8 cellular contexts compared by ENCODE assay signal in the genomic region with DNA sequence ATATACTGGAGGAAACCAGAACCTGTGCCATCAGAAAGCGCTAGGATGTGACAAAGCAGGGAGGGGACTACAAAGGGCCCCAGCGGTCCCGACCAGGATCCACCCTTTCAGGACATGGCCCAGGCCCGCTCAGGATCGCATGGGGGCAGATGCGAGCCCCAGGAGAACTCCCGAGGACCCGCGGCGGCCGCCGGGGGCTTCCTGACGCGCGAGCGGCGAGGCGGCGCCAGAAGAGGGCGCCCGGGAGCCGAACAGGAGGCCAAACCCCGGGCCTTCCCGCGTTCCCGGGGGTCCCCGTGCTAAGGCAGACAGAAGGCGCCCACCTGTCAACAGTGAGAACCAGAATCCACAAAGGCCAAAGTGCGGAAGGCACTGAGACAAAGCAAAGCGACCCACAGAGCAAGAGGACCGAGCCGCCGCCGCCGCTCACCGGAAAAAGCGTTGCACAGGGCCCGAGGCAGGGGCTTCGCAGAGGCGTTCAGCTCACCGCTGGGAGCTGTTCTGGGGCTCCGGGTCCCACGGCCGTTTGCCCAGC. TPM values are rescaled to one million over a fixed set of nuclear protein-coding genes. Genes with fewer than 3 reads are reported as not detected.
A peak's percentile ranks its signal among the peaks of the same experiment; 100 is the strongest.
DNase-seq lines count a peak whose midpoint lies in the region; ATAC-seq and TF ChIP-seq lines count a peak whose summit lies in the region.

No MANE protein-coding gene starts in this region.

- DNase-seq in AG04450 (ENCODE audit: low read depth, low spot score) (no peak), GM19238 (ENCODE audit: insufficient read length, low spot score) (peak; percentile 48), NCI-H69 (lab: John Stamatoyannopoulos, UW) (peak; percentile 74), epithelial cell of proximal tubule (ENCODE audit: low read depth) (no peak), natural killer cell (peak; percentile 70)
- peak; percentile 10 for DNase-seq in activated CD8-positive, alpha-beta memory T cell treated with anti-CD3 and anti-CD28 coated beads, Interleukin-2, amount 50 U/mL, for 24 hours (ENCODE audit: extremely low read depth)
- peak; percentile 67 to 84 for DNase-seq in stimulated activated effector memory CD8-positive, alpha-beta T cell treated with anti-CD3 and anti-CD28 coated beads, Interleukin-12 subunit alpha, Interleukin-12 subunit beta, amount 100 ng/mL, for 72 hours (ENCODE audit: low spot score in 2 of 2)

- H3K4me3 ChIP-seq in AG04450 (ENCODE audit: low read depth, low read length): peak overlapping the region; percentile 43
- peak overlapping the region; percentile 39 for H3K4me3 ChIP-seq in epithelial cell of proximal tubule (ENCODE audit: low read depth, low read length)

- H3K9me3 ChIP-seq in AG04450 (ENCODE audit: control insufficient read depth, insufficient read depth, low read length): no peaks in the 10 kb centered on the region

- no peak overlapping the region for H3K27ac ChIP-seq in AG04450 (ENCODE audit: low read depth, low read length)

- TF ChIP-seq CTCF in AG04450 (IDR thresholded peaks at IDR 0.05; ENCODE audit: low read depth, low read length) (peak; percentile 63), epithelial cell of proximal tubule (conservative IDR thresholded peaks at IDR 0.05; ENCODE audit: low read depth, low read length) (peak; percentile 59), natural killer cell (IDR thresholded peaks at IDR 0.05) (peak; percentile 69)

- H3K27me3 Mint-ChIP-seq in natural killer cell (ENCODE audit: low read depth in 2 of 2): no peaks in the 10 kb centered on the region

- POLR2A ChIA-PET in AG04450 (lab: Yijun Ruan, JAX): no interaction called here

- peaks cover 22 to 27% of the 10 kb centered on the region in 2 donors for H3K4me1 Mint-ChIP-seq in natural killer cell
- peaks cover 30% of the 10 kb centered on the region for H3K4me1 Mint-ChIP-seq in stimulated activated effector memory CD8-positive, alpha-beta T cell treated with anti-CD3 and anti-CD28 coated beads, Interleukin-12 subunit alpha, Interleukin-12 subunit beta, amount 100 ng/mL, for 72 hours

- peaks cover 4% of the 10 kb centered on the region for H3K27me3 ChIP-seq in AG04450 (ENCODE audit: control insufficient read depth, insufficient read depth, low read length)

- peak; percentile 90 to 93 (median 92) for ATAC-seq in natural killer cell
- ATAC-seq in stimulated activated effector memory CD8-positive, alpha-beta T cell treated with anti-CD3 and anti-CD28 coated beads, Interleukin-12 subunit alpha, Interleukin-12 subunit beta, amount 100 ng/mL, for 72 hours: peak; percentile 93
- ATAC-seq in HG03432 (IDR thresholded peaks at IDR 0.05; ENCODE audit: unreplicated experiment): no peak

- peak overlapping the region; percentile 90 for H3K4me3 Mint-ChIP-seq in natural killer cell
- peak overlapping the region; percentile 61 for H3K4me3 Mint-ChIP-seq in stimulated activated effector memory CD8-positive, alpha-beta T cell treated with anti-CD3 and anti-CD28 coated beads, Interleukin-12 subunit alpha, Interleukin-12 subunit beta, amount 100 ng/mL, for 72 hours

- peak overlapping the region; percentile 85 to 86 for H3K27ac Mint-ChIP-seq in natural killer cell
- peak overlapping the region; percentile 90 for H3K27ac Mint-ChIP-seq in stimulated activated effector memory CD8-positive, alpha-beta T cell treated with anti-CD3 and anti-CD28 coated beads, Interleukin-12 subunit alpha, Interleukin-12 subunit beta, amount 100 ng/mL, for 72 hours

- H3K9me3 Mint-ChIP-seq in natural killer cell: no peaks in the 10 kb centered on the region
- H3K9me3 Mint-ChIP-seq in stimulated activated effector memory CD8-positive, alpha-beta T cell treated with anti-CD3 and anti-CD28 coated beads, Interleukin-12 subunit alpha, Interleukin-12 subunit beta, amount 100 ng/mL, for 72 hours: no peaks in the 10 kb centered on the region

- no peaks in the 10 kb centered on the region for H3K36me3 Mint-ChIP-seq in natural killer cell
- no peaks in the 10 kb centered on the region for H3K36me3 Mint-ChIP-seq in stimulated activated effector memory CD8-positive, alpha-beta T cell treated with anti-CD3 and anti-CD28 coated beads, Interleukin-12 subunit alpha, Interleukin-12 subunit beta, amount 100 ng/mL, for 72 hours

- intact Hi-C loops in natural killer cell (cut with micrococcal nuclease): no loop called here

- CTCF ChIA-PET in AG04450 (lab: Charles Lee): interaction anchor here (0.5 to 1.3 kb wide), 4 partner anchors 13 to 247 kb away, joined by 3 to 7 read pairs (median 4); no protein-coding TSS in a partner anchor

RNA-seq across cellular contexts. Expression of a gene that starts 7.3 kb away (rescaled TPM):
- polyA plus RNA-seq in AG04450 (2011; rRNA removed): not detected in 2 replicates
- not detected in 2 replicates for polyA minus RNA-seq in AG04450 (2011; rRNA and poly(A)+ RNA removed)
- not detected in 2 replicates for total RNA-seq in epithelial cell of proximal tubule
- not detected for total RNA-seq in natural killer cell

RNA-seq across cellular contexts. Expression of a gene that starts 39.2 kb away (rescaled TPM):
- polyA plus RNA-seq in AG04450 (2011; rRNA removed): 12.4 and 12.8 TPM in 2 replicates
- 16.0 and 18.0 TPM in 2 replicates for polyA minus RNA-seq in AG04450 (2011; rRNA and poly(A)+ RNA removed)
- total RNA-seq in epithelial cell of proximal tubule: 18.1 and 23.4 TPM in 2 replicates
- total RNA-seq in natural killer cell: 100 to 1,000 TPM; 177 to 198 (median 182) TPM

RNA-seq across cellular contexts. Expression of a gene that starts 45.7 kb away (rescaled TPM):
- polyA plus RNA-seq in AG04450 (2011; rRNA removed): not detected in 2 replicates
- polyA minus RNA-seq in AG04450 (2011; rRNA and poly(A)+ RNA removed): not detected in 2 replicates
- total RNA-seq in epithelial cell of proximal tubule (not detected in 2 replicates), natural killer cell (not detected)

Comparison
In these comparisons a context has a peak if more than half of its experiments do, and no peak if none do; other contexts are left out.
1. DNase-seq: peak in GM19238 (single experiment), NCI-H69 (single experiment), activated CD8-positive, alpha-beta memory T cell treated with anti-CD3 and anti-CD28 coated beads, Interleukin-2, amount 50 U/mL, for 24 hours (single experiment), natural killer cell (single experiment) and stimulated activated effector memory CD8-positive, alpha-beta T cell treated with anti-CD3 and anti-CD28 coated beads, Interleukin-12 subunit alpha, Interleukin-12 subunit beta, amount 100 ng/mL, for 72 hours (2 of 2); none in AG04450 (single experiment) and epithelial cell of proximal tubule (single experiment).
2. Peak in every context shown above with its lines, with median percentiles within 50 percentile points of each other: CTCF ChIP-seq.